8 cellular contexts compared by ENCODE assay signal in the genomic region with DNA sequence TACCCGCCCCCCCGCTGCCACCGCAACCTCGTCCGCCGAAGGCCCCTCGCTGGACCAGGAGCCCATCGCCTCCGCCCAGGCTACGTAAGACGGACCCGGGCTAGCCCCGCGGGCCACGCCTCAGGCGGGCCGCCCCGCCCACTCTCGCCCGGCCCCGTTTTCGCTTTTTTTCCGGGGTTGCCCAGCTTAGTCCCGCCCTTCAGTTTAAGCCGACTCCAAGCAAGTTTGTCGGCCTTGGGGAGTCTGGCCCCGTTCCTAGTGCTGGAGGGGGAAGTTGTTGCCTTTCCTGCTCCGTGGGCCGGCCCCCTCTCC. TPM values are rescaled to one million over a fixed set of nuclear protein-coding genes. Genes with fewer than 3 reads are reported as not detected.
DNase-seq lines count a peak whose midpoint lies in the region; ATAC-seq and TF ChIP-seq lines count a peak whose summit lies in the region.

No MANE protein-coding gene starts in this region.

- H3K4me1 Mint-ChIP-seq in CD4-positive, alpha-beta T cell (ENCODE audit: low read depth): peaks cover 48% of the 10 kb centered on the region

- peak; percentile 57 to 82 (median 69) for DNase-seq in CD4-positive, alpha-beta T cell
- DNase-seq in HT-29 (ENCODE audit: low spot score): peak; percentile 95
- peak; percentile 92 for DNase-seq in OCI-M1 (lab: John Stamatoyannopoulos, UW)
- DNase-seq in activated T-cell treated with anti-CD3 and anti-CD28 coated beads for 4 hours: peak; percentile 72
- peak; percentile 66 for DNase-seq in epithelial cell of prostate (ENCODE audit: low read depth, low spot score)
- DNase-seq in mucosa of gallbladder (ENCODE audit: low spot score): peak; percentile 92
- DNase-seq in stimulated activated CD8-positive, alpha-beta memory T cell treated with anti-CD3 and anti-CD28 coated beads, Interleukin-4, amount 100 ng/mL, for 48 hours: peak; percentile 90

- peak; percentile 51 for ATAC-seq in CD4-positive, alpha-beta T cell (ENCODE audit: poor library complexity)
- peak; percentile 44 for ATAC-seq in GM19455 (IDR thresholded peaks at IDR 0.05; ENCODE audit: unreplicated experiment)

- H3K9me3 ChIP-seq in CD4-positive, alpha-beta T cell (ENCODE audit: control insufficient read depth, low read length): no peaks in the 10 kb centered on the region

- intact Hi-C loops in CD4-positive, alpha-beta T cell (cut with DNase I, micrococcal nuclease): loop anchor here (1.0 to 5.0 kb wide), 7 partner anchors 15 to 269 kb away; a partner anchor contains a TSS

- H3K4me3 Mint-ChIP-seq in CD4-positive, alpha-beta T cell: peak overlapping the region; percentile 92

- H3K27ac ChIP-seq in CD4-positive, alpha-beta T cell (ENCODE audit: low read depth, low read length): peak overlapping the region; percentile 93
- H3K27ac ChIP-seq in epithelial cell of prostate: peak overlapping the region; percentile 88

- TF ChIP-seq CTCF in CD4-positive, alpha-beta T cell (IDR thresholded peaks at IDR 0.05): no peak

- no peaks in the 10 kb centered on the region for H3K9me3 Mint-ChIP-seq in CD4-positive, alpha-beta T cell

- no peaks in the 10 kb centered on the region for H3K27me3 Mint-ChIP-seq in CD4-positive, alpha-beta T cell

- peak overlapping the region; percentile 69 for H3K27ac Mint-ChIP-seq in CD4-positive, alpha-beta T cell

- CTCF ChIA-PET in CD4-positive, alpha-beta T cell (lab: Charles Lee): interaction anchor here (0.6 to 6.4 kb wide), 19 partner anchors 11 to 730 kb away, joined by 3 to 114 read pairs (median 3); a partner anchor contains a TSS

- POLR2A ChIA-PET in CD4-positive, alpha-beta T cell (lab: Charles Lee): interaction anchor here (0.5 to 7.1 kb wide), 16 partner anchors 10 to 1356 kb away, joined by 3 to 51 read pairs (median 6); a partner anchor contains a TSS

- no peaks in the 10 kb centered on the region for H3K27me3 ChIP-seq in CD4-positive, alpha-beta T cell (ENCODE audit: control insufficient read depth, insufficient read depth, low read length)

- peaks cover 2% of the 10 kb centered on the region for H3K36me3 Mint-ChIP-seq in CD4-positive, alpha-beta T cell (ENCODE audit: low read depth)

RNA-seq across cellular contexts. Expression of a gene that starts 3.0 kb away (rescaled TPM):
- 10 to 100 TPM; 10.7 to 11.8 TPM for total RNA-seq in CD4-positive, alpha-beta T cell
- 80.6 and 86.9 TPM in 2 replicates for total RNA-seq in HT-29 (2014; rRNA removed; shearing (Covaris generic))
- total RNA-seq in mucosa of gallbladder: 58.8 TPM

RNA-seq across cellular contexts. Expression of a gene that starts 15.0 kb away (rescaled TPM):
- total RNA-seq in CD4-positive, alpha-beta T cell: 10 to 100 TPM; 44.0 to 47.3 TPM
- 270 and 302 TPM in 2 replicates for total RNA-seq in HT-29 (2014; rRNA removed; shearing (Covaris generic))
- 269 TPM for total RNA-seq in mucosa of gallbladder

RNA-seq across cellular contexts. Expression of a gene that starts 22.4 kb away (rescaled TPM):
- total RNA-seq in CD4-positive, alpha-beta T cell: not detected
- 0.28 TPM in 1 of 2 replicates, not detected in the other for total RNA-seq in HT-29 (2014; rRNA removed; shearing (Covaris generic))
- total RNA-seq in mucosa of gallbladder: 1.7 TPM

RNA-seq across cellular contexts. Expression of a gene that starts 46.4 kb away (rescaled TPM):
- 1 to 10 TPM; 1.3 to 1.8 TPM for total RNA-seq in CD4-positive, alpha-beta T cell
- total RNA-seq in HT-29 (2014; rRNA removed; shearing (Covaris generic)): 4.3 and 6.4 TPM in 2 replicates
- 8.7 TPM for total RNA-seq in mucosa of gallbladder

RNA-seq across cellular contexts. Expression of a gene that starts 50.4 kb away (rescaled TPM):
- 10 to 100 TPM; 48.1 to 49.8 TPM for total RNA-seq in CD4-positive, alpha-beta T cell
- 29.3 and 35.2 TPM in 2 replicates for total RNA-seq in HT-29 (2014; rRNA removed; shearing (Covaris generic))
- 73.7 TPM for total RNA-seq in mucosa of gallbladder

Comparison
In these comparisons a context has a peak if more than half of its experiments do, and no peak if none do; other contexts are left out.
1. Peak in every context shown above with its lines: DNase-seq, ATAC-seq and H3K27ac ChIP-seq.